In the genomic region with DNA sequence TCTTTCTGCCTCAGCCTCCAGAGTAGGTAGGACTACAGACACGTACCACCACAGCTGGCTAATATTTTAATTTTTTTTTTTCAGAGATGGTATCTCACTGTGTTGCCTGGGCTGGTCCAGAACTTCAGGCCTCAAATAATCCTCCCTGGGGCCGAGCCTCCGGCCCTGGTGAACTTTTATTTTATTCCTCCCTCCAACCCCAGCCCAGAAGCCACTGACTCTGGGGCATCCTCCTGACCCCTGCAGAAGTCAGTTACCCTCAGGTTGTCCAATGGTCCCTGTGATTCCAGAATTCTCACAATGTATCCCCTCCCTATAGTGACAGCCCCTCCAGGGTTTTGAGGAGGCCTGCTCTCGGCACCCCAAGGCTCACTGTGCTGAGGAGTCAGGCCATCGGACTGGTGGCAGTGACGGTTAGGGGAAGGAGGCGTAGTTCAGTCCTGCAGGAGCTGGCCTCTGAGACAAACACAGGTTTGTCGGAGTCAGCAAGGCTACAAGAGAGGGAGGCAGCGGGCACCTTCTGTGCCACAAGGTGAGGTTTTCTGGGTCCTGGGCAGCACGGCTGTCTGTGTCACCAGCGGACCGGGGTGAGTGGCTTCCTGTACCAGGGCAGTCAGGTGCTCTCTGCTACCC, we compare ENCODE assay signal across 26 cellular contexts. TPM values are rescaled to one million over a fixed set of nuclear protein-coding genes. Genes with fewer than 3 reads are reported as not detected.
DNase-seq lines count a peak whose midpoint lies in the region; ATAC-seq and TF ChIP-seq lines count a peak whose summit lies in the region.
"Had no signal": no experiment of that assay in that cellular context is flagged by ENCODE, and none has a peak within 500 bp of the region (broad histone marks: within the 10 kb centered on the region; RNA-seq: fewer than 3 reads in every experiment).

No MANE protein-coding gene starts in this region.

- no peak overlapping the region for H3K9ac ChIP-seq in parathyroid adenoma

- H3K4me3 ChIP-seq in Caco-2 (ENCODE audit: low read depth, low read length) (no peak overlapping the region; the same call in 1 of the 2 replicates), lower lobe of right lung (no peak overlapping the region), parathyroid adenoma (ENCODE audit: low read depth, low read length) (no peak overlapping the region), foreskin fibroblast (ENCODE audit: low read depth in 1 of 2, low read length in 2 of 2) (no peak overlapping the region)
- H3K4me3 ChIP-seq: body of pancreas, GM12878 had no signal

- CTCF ChIA-PET in Caco-2 (lab: Charles Lee) = interaction anchor here (1.0 to 1.4 kb wide), 2 partner anchors 44 to 157 kb away, joined by 4 to 5 read pairs; no protein-coding TSS in a partner anchor
- CTCF ChIA-PET in WTC11 (lab: Charles Lee) = interaction anchor here (1.8 to 1.9 kb wide), 2 partner anchors 44 to 47 kb away, joined by 5 read pairs; no protein-coding TSS in a partner anchor

- no peaks in the 10 kb centered on the region for H3K27me3 Mint-ChIP-seq in Caco-2 (ENCODE audit: insufficient read depth, unreplicated experiment)
- peaks cover 65% of the 10 kb centered on the region for H3K27me3 Mint-ChIP-seq in WTC11 (ENCODE audit: low read depth)

- intact Hi-C loops in Caco-2 (cut with micrococcal nuclease; ENCODE audit: unreplicated experiment) = loop anchor here (5.0 kb wide), 1 partner anchor 446 kb away; a partner anchor contains a TSS
- intact Hi-C loops in lower lobe of right lung (cut with DNase I) = no loop called here

- H2AFZ ChIP-seq in parathyroid adenoma = peak overlapping the region; percentile 12

- H3K4me3 Mint-ChIP-seq in Caco-2 (ENCODE audit: unreplicated experiment) = peak overlapping the region; percentile 84
- H3K4me3 Mint-ChIP-seq in WTC11 = peak overlapping the region; percentile 78
- H3K4me3 Mint-ChIP-seq: activated CD8-positive, alpha-beta T cell treated with anti-CD3 and anti-CD28 coated beads, Interleukin-2, amount 10 ng/mL, durations not matched to agents 7 days and 5 days; activated naive CD8-positive, alpha-beta T cell treated with anti-CD3 and anti-CD28 coated beads for 36 hours had no signal

- H3K9me3 ChIP-seq in Caco-2 (no peaks in the 10 kb centered on the region), lower lobe of right lung (no peaks in the 10 kb centered on the region), parathyroid adenoma (ENCODE audit: control insufficient read depth, low read length) (no peaks in the 10 kb centered on the region)
- H3K9me3 ChIP-seq: body of pancreas, esophagus squamous epithelium, thoracic aorta had no signal

- BruUV-seq in Caco-2 (replicated peaks; lab: Mats Ljungman, UMichigan) = no TSS peak

- H3K36me3 Mint-ChIP-seq in Caco-2 (ENCODE audit: insufficient read depth, unreplicated experiment) (peaks cover 9% of the 10 kb centered on the region), WTC11 (no peaks in the 10 kb centered on the region)
- H3K36me3 Mint-ChIP-seq: activated naive CD8-positive, alpha-beta T cell treated with anti-CD3 and anti-CD28 coated beads for 36 hours had no signal

- peak overlapping the region; percentile 29 for H3K4me2 ChIP-seq in parathyroid adenoma (ENCODE audit: low read length)

- no peak for TF ChIP-seq CTCF in Caco-2 (IDR thresholded peaks at IDR 0.05; ENCODE audit: insufficient read depth in 1 of 2, low read depth in 1 of 2, low read length in 1 of 2, severe bottlenecking in 1 of 2, unreplicated experiment in 1 of 2)
- no peak for TF ChIP-seq CTCF in WTC11 (IDR thresholded peaks at IDR 0.05)
- TF ChIP-seq CTCF in lower lobe of right lung (IDR thresholded peaks at IDR 0.05) = no peak
- no peak for TF ChIP-seq CTCF in parathyroid adenoma (IDR thresholded peaks at IDR 0.05)
- no peak for TF ChIP-seq CTCF in foreskin fibroblast (IDR thresholded peaks at IDR 0.05; ENCODE audit: low read depth, low read length)

- peak in 1 of 2 experiments; percentile 10 for DNase-seq in Caco-2
- no peak for DNase-seq in WTC11 (ENCODE audit: low spot score)
- DNase-seq in lower lobe of right lung = peak; percentile 20
- DNase-seq in stimulated activated CD8-positive, alpha-beta memory T cell treated with anti-CD3 and anti-CD28 coated beads, Interleukin-4, amount 100 ng/mL, for 48 hours = no peak
- DNase-seq in substantia nigra (lab: John Stamatoyannopoulos, UW) = no peak
- no peak for DNase-seq in foreskin fibroblast
- DNase-seq: activated CD8-positive, alpha-beta T cell treated with anti-CD3 and anti-CD28 coated beads, Interleukin-2, amount 10 ng/mL, durations not matched to agents 7 days and 5 days; activated naive CD8-positive, alpha-beta T cell treated with anti-CD3 and anti-CD28 coated beads for 36 hours; activated T-cell treated with anti-CD3 and anti-CD28 coated beads, Interleukin-2, amount 50 U/mL, for 1 hour; body of pancreas; DMS79; effector memory CD4-positive, alpha-beta T cell; esophagus squamous epithelium; NCI-H1092; NCI-H2029; OCI-M1; Right ventricle myocardium superior; stimulated activated CD4-positive, alpha-beta T cell treated with anti-CD3 and anti-CD28 coated beads, Interleukin-1b, Interleukin-23, amount 100 ng/mL, for 48 hours; stimulated activated naive CD4-positive, alpha-beta T cell had no signal

- no peaks in the 10 kb centered on the region for H3K27me3 ChIP-seq in Caco-2 (replicated peaks; ENCODE audit: control insufficient read depth, insufficient read depth, low read length)
- H3K27me3 ChIP-seq in lower lobe of right lung (ENCODE audit: low read depth) = peaks cover 59% of the 10 kb centered on the region
- no peaks in the 10 kb centered on the region for H3K27me3 ChIP-seq in parathyroid adenoma (ENCODE audit: control insufficient read depth, insufficient read depth, low read length)

- no peak for ATAC-seq in WTC11
- ATAC-seq in lower lobe of right lung = no peak
- ATAC-seq: activated CD4-positive, CD25-positive, alpha-beta regulatory T cell treated with anti-CD3 and anti-CD28 coated beads, Interleukin-2, amount 50 U/mL, for 24 hours; activated CD8-positive, alpha-beta T cell treated with anti-CD3 and anti-CD28 coated beads, Interleukin-2, amount 10 ng/mL, durations not matched to agents 7 days and 5 days; GM12878 had no signal

- H3K27ac ChIP-seq in lower lobe of right lung = no peak overlapping the region
- no peak overlapping the region for H3K27ac ChIP-seq in parathyroid adenoma
- H3K27ac ChIP-seq in substantia nigra (ENCODE audit: low read depth, low read length, poor library complexity, severe bottlenecking) = no peak overlapping the region
- H3K27ac ChIP-seq: body of pancreas, esophagus squamous epithelium, HL-60, skin epidermis, thoracic aorta had no signal

- H3K4me1 Mint-ChIP-seq in Caco-2 (ENCODE audit: low read depth, unreplicated experiment) (peaks cover 28% of the 10 kb centered on the region), WTC11 (peaks cover 76% of the 10 kb centered on the region)

- POLR2A ChIA-PET in Caco-2 (lab: Charles Lee) (no interaction called here), WTC11 (lab: Charles Lee) (no interaction called here)

- H3K9me3 Mint-ChIP-seq in Caco-2 (ENCODE audit: unreplicated experiment) (no peaks in the 10 kb centered on the region), WTC11 (no peaks in the 10 kb centered on the region)
- H3K9me3 Mint-ChIP-seq: activated naive CD8-positive, alpha-beta T cell treated with anti-CD3 and anti-CD28 coated beads for 36 hours had no signal

- H3K36me3 ChIP-seq in Caco-2 (ENCODE audit: control insufficient read depth, insufficient read depth, low read length) (no peaks in the 10 kb centered on the region), lower lobe of right lung (no peaks in the 10 kb centered on the region), parathyroid adenoma (ENCODE audit: control insufficient read depth, insufficient read depth, low read length) (no peaks in the 10 kb centered on the region)
- H3K36me3 ChIP-seq: esophagus squamous epithelium, thoracic aorta had no signal

- peak overlapping the region; percentile 48 for H3K27ac Mint-ChIP-seq in Caco-2 (ENCODE audit: unreplicated experiment)
- no peak overlapping the region for H3K27ac Mint-ChIP-seq in WTC11
- H3K27ac Mint-ChIP-seq: activated CD8-positive, alpha-beta T cell treated with anti-CD3 and anti-CD28 coated beads, Interleukin-2, amount 10 ng/mL, durations not matched to agents 7 days and 5 days; activated naive CD8-positive, alpha-beta T cell treated with anti-CD3 and anti-CD28 coated beads for 36 hours had no signal

- H3K4me1 ChIP-seq in Caco-2 (peaks cover 41% of the 10 kb centered on the region), lower lobe of right lung (peaks cover 54% of the 10 kb centered on the region), parathyroid adenoma (peaks cover 15% of the 10 kb centered on the region)

- no peaks in the 10 kb centered on the region for H3K79me2 ChIP-seq in parathyroid adenoma

TF ChIP-seq in WTC11, 78 proteins besides CTCF, POLR2A, EP300 and RAD21 (continues in another document):
- no peak for TF ChIP-seq ZBTB21 (CRISPR knock-in tag; IDR thresholded peaks at IDR 0.05; ENCODE audit: borderline replicate concordance)
- TF ChIP-seq SMAD3 (CRISPR knock-in tag; IDR thresholded peaks at IDR 0.05; ENCODE audit: borderline replicate concordance) = no peak
- TF ChIP-seq, protein P1, sequence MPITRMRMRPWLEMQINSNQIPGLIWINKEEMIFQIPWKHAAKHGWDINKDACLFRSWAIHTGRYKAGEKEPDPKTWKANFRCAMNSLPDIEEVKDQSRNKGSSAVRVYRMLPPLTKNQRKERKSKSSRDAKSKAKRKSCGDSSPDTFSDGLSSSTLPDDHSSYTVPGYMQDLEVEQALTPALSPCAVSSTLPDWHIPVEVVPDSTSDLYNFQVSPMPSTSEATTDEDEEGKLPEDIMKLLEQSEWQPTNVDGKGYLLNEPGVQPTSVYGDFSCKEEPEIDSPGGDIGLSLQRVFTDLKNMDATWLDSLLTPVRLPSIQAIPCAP (CRISPR knock-in tag; IDR thresholded peaks at IDR 0.05) = no peak
- TF ChIP-seq, protein P2, sequence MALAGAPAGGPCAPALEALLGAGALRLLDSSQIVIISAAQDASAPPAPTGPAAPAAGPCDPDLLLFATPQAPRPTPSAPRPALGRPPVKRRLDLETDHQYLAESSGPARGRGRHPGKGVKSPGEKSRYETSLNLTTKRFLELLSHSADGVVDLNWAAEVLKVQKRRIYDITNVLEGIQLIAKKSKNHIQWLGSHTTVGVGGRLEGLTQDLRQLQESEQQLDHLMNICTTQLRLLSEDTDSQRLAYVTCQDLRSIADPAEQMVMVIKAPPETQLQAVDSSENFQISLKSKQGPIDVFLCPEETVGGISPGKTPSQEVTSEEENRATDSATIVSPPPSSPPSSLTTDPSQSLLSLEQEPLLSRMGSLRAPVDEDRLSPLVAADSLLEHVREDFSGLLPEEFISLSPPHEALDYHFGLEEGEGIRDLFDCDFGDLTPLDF (CRISPR knock-in tag; IDR thresholded peaks at IDR 0.05) = no peak
- TF ChIP-seq CBFB (CRISPR knock-in tag; IDR thresholded peaks at IDR 0.05; ENCODE audit: low read depth) = no peak
- TF ChIP-seq ZNF138 (CRISPR knock-in tag; conservative IDR thresholded peaks at IDR 0.05) = no peak

RNA-seq across cellular contexts. Expression of a gene that starts 19.4 kb away (rescaled TPM):
- total RNA-seq in Caco-2 (2022) (3.5 and 3.6 TPM in 2 replicates), WTC11 (2021) (9.9 to 10.3 TPM (median 10.0 TPM) in 3 replicates), lower lobe of right lung (0.95 TPM)
- total RNA-seq: GM12878 had no signal

RNA-seq across cellular contexts. Expression of a gene that starts 20.0 kb away (rescaled TPM):
- not detected in 2 replicates for total RNA-seq in Caco-2 (2022)
- total RNA-seq in WTC11 (2021) = 1.7 to 2.3 TPM (median 2.0 TPM) in 3 replicates
- not detected for total RNA-seq in lower lobe of right lung
- total RNA-seq: activated CD8-positive, alpha-beta T cell treated with anti-CD3 and anti-CD28 coated beads, Interleukin-2, amount 10 ng/mL, durations not matched to agents 7 days and 5 days; activated naive CD8-positive, alpha-beta T cell treated with anti-CD3 and anti-CD28 coated beads for 36 hours; body of pancreas; GM12878; HepG2; Right ventricle myocardium superior; thoracic aorta had no signal

RNA-seq across cellular contexts. Expression of a gene that starts 39.4 kb away (rescaled TPM):
- total RNA-seq in Caco-2 (2022) (0.74 TPM in 1 of 2 replicates, not detected in the other), WTC11 (2021) (0.64 to 1.5 TPM (median 0.98 TPM) in 3 replicates), lower lobe of right lung (242 TPM)
- total RNA-seq: activated CD8-positive, alpha-beta T cell treated with anti-CD3 and anti-CD28 coated beads, Interleukin-2, amount 10 ng/mL, durations not matched to agents 7 days and 5 days; activated naive CD8-positive, alpha-beta T cell treated with anti-CD3 and anti-CD28 coated beads for 36 hours; GM12878; HepG2 had no signal

Comparison
In these comparisons a context has a peak if more than half of its experiments do, and no peak if none do; other contexts are left out.
1. RNA of a gene that starts 39.4 kb away (total RNA-seq): 242 TPM in lower lobe of right lung (single experiment); 0.64 to 1.5 TPM in WTC11 and 0.74 TPM in Caco-2; every median in the first group is over 10 times any median in the second.